34 cellular contexts compared by ENCODE assay signal in genomic region chr3:198022604-198023003, GRCh38.
"Had no signal": no experiment of that assay in that cellular context is flagged by ENCODE, and none has a peak within 500 bp of the region (broad histone marks: within the 10 kb centered on the region; RNA-seq: fewer than 3 reads in every experiment).

No MANE protein-coding gene starts in this region.

- H3K4me1 Mint-ChIP-seq: activated CD4-positive, alpha-beta memory T cell treated with anti-CD3 and anti-CD28 coated beads, Interleukin-2, amount 10 ng/mL, durations not matched to agents 7 days and 5 days; activated CD4-positive, alpha-beta T cell treated with anti-CD3 and anti-CD28 coated beads for 36 hours; activated CD4-positive, alpha-beta T cell treated with anti-CD3 and anti-CD28 coated beads, Interleukin-2, amount 10 ng/mL, durations not matched to agents 7 days and 5 days; activated CD8-positive, alpha-beta memory T cell treated with anti-CD3 and anti-CD28 coated beads, Interleukin-2, amount 10 ng/mL, durations not matched to agents 7 days and 5 days; activated naive CD4-positive, alpha-beta T cell treated with anti-CD3 and anti-CD28 coated beads, Interleukin-2, amount 10 ng/mL, durations not matched to agents 7 days and 5 days; activated naive CD4-positive, alpha-beta T cell treated with anti-CD3 and anti-CD28 coated beads, Interleukin-2, amount 50 U/mL, for 24 hours had no signal

- H3K27me3 Mint-ChIP-seq: activated CD4-positive, alpha-beta memory T cell treated with anti-CD3 and anti-CD28 coated beads, Interleukin-2, amount 10 ng/mL, durations not matched to agents 7 days and 5 days; activated CD4-positive, alpha-beta T cell treated with anti-CD3 and anti-CD28 coated beads for 36 hours; activated CD4-positive, alpha-beta T cell treated with anti-CD3 and anti-CD28 coated beads, Interleukin-2, amount 10 ng/mL, durations not matched to agents 7 days and 5 days; activated CD8-positive, alpha-beta memory T cell treated with anti-CD3 and anti-CD28 coated beads, Interleukin-2, amount 10 ng/mL, durations not matched to agents 7 days and 5 days; activated naive CD4-positive, alpha-beta T cell treated with anti-CD3 and anti-CD28 coated beads, Interleukin-2, amount 10 ng/mL, durations not matched to agents 7 days and 5 days; activated naive CD4-positive, alpha-beta T cell treated with anti-CD3 and anti-CD28 coated beads, Interleukin-2, amount 50 U/mL, for 24 hours; activated naive CD8-positive, alpha-beta T cell; activated T-cell treated with anti-CD3 and anti-CD28 coated beads, Interleukin-2, amount 50 U/mL, for 24 hours had no signal

- H3K36me3 Mint-ChIP-seq: activated CD8-positive, alpha-beta memory T cell treated with anti-CD3 and anti-CD28 coated beads, Interleukin-2, amount 10 ng/mL, durations not matched to agents 7 days and 5 days; activated naive CD4-positive, alpha-beta T cell treated with anti-CD3 and anti-CD28 coated beads, Interleukin-2, amount 10 ng/mL, durations not matched to agents 7 days and 5 days had no signal

- H3K4me3 ChIP-seq: adrenal gland, body of pancreas, breast epithelium had no signal

- ATAC-seq: activated CD4-positive, alpha-beta T cell treated with anti-CD3 and anti-CD28 coated beads for 36 hours; activated CD4-positive, CD25-positive, alpha-beta regulatory T cell treated with anti-CD3 and anti-CD28 coated beads, Interleukin-2, amount 50 U/mL, for 24 hours; activated CD8-positive, alpha-beta memory T cell treated with anti-CD3 and anti-CD28 coated beads, Interleukin-2, amount 10 ng/mL, durations not matched to agents 7 days and 5 days; activated CD8-positive, alpha-beta T cell treated with anti-CD3 and anti-CD28 coated beads, Interleukin-2, amount 10 ng/mL, durations not matched to agents 7 days and 5 days; body of pancreas had no signal

- H3K27ac Mint-ChIP-seq: activated CD4-positive, alpha-beta memory T cell treated with anti-CD3 and anti-CD28 coated beads, Interleukin-2, amount 10 ng/mL, durations not matched to agents 7 days and 5 days; activated CD4-positive, alpha-beta T cell treated with anti-CD3 and anti-CD28 coated beads for 36 hours; activated CD4-positive, alpha-beta T cell treated with anti-CD3 and anti-CD28 coated beads, Interleukin-2, amount 10 ng/mL, durations not matched to agents 7 days and 5 days; activated CD8-positive, alpha-beta memory T cell treated with anti-CD3 and anti-CD28 coated beads, Interleukin-2, amount 10 ng/mL, durations not matched to agents 7 days and 5 days; activated CD8-positive, alpha-beta T cell treated with anti-CD3 and anti-CD28 coated beads, Interleukin-2, amount 10 ng/mL, durations not matched to agents 7 days and 5 days; activated naive CD4-positive, alpha-beta T cell treated with anti-CD3 and anti-CD28 coated beads, Interleukin-2, amount 10 ng/mL, durations not matched to agents 7 days and 5 days; activated naive CD4-positive, alpha-beta T cell treated with anti-CD3 and anti-CD28 coated beads, Interleukin-2, amount 50 U/mL, for 24 hours; activated naive CD8-positive, alpha-beta T cell; activated T-cell treated with anti-CD3 and anti-CD28 coated beads, Interleukin-2, amount 50 U/mL, for 24 hours; activated T-helper 2 cell treated with anti-CD3 and anti-CD28 coated beads, Interferon-gamma antibody, Interleukin-2, Interleukin-4, amounts not matched to agents 10 μg/mL and 5 μg/mL and 100 μg/mL, durations not matched to agents 14 hours and 24 hours and 36 hours; T-helper 1 cell treated with Interleukin-12 subunit alpha and Interleukin-12 subunit beta and Interleukin-4 antibody, amounts not matched to agents 30 μg/mL and 1 μg/mL, for 36 hours; T-helper 2 cell treated with Interferon-gamma antibody and Interleukin-4, amounts not matched to agents 5 μg/mL and 100 μg/mL, for 36 hours had no signal

- H3K9me3 Mint-ChIP-seq: activated CD4-positive, alpha-beta memory T cell treated with anti-CD3 and anti-CD28 coated beads, Interleukin-2, amount 10 ng/mL, durations not matched to agents 7 days and 5 days; activated CD4-positive, alpha-beta T cell treated with anti-CD3 and anti-CD28 coated beads, Interleukin-2, amount 10 ng/mL, durations not matched to agents 7 days and 5 days; activated naive CD4-positive, alpha-beta T cell treated with anti-CD3 and anti-CD28 coated beads, Interleukin-2, amount 10 ng/mL, durations not matched to agents 7 days and 5 days; activated naive CD4-positive, alpha-beta T cell treated with anti-CD3 and anti-CD28 coated beads, Interleukin-2, amount 50 U/mL, for 24 hours; activated T-cell treated with anti-CD3 and anti-CD28 coated beads, Interleukin-2, amount 50 U/mL, for 24 hours; activated T-helper 2 cell treated with anti-CD3 and anti-CD28 coated beads, Interferon-gamma antibody, Interleukin-2, Interleukin-4, amounts not matched to agents 10 μg/mL and 5 μg/mL and 100 μg/mL, durations not matched to agents 14 hours and 24 hours and 36 hours; T-helper 1 cell treated with Interleukin-12 subunit alpha and Interleukin-12 subunit beta and Interleukin-4 antibody, amounts not matched to agents 30 μg/mL and 1 μg/mL, for 36 hours; T-helper 2 cell treated with Interferon-gamma antibody and Interleukin-4, amounts not matched to agents 5 μg/mL and 100 μg/mL, for 36 hours had no signal

- H3K27ac ChIP-seq: adrenal gland, body of pancreas, brain microvascular endothelial cell, breast epithelium, VCaP had no signal

- H3K36me3 ChIP-seq: adrenal gland, brain microvascular endothelial cell, breast epithelium had no signal

- H3K4me1 ChIP-seq: adrenal gland, body of pancreas, breast epithelium had no signal

- H3K9me3 ChIP-seq: adrenal gland, body of pancreas, breast epithelium had no signal

- DNase-seq: activated CD4-positive, alpha-beta memory T cell treated with anti-CD3 and anti-CD28 coated beads, Interleukin-2, amount 10 ng/mL, durations not matched to agents 7 days and 5 days; activated CD4-positive, alpha-beta T cell treated with anti-CD3 and anti-CD28 coated beads for 1 hour; activated CD4-positive, alpha-beta T cell treated with anti-CD3 and anti-CD28 coated beads for 36 hours; activated CD4-positive, alpha-beta T cell treated with anti-CD3 and anti-CD28 coated beads for 48 hours; activated CD4-positive, alpha-beta T cell treated with anti-CD3 and anti-CD28 coated beads, Interleukin-2, amount 10 ng/mL, durations not matched to agents 7 days and 5 days; activated CD4-positive, alpha-beta T cell treated with anti-CD3 and anti-CD28 coated beads, Interleukin-2, amount 50 U/mL, for 48 hours; activated CD4-positive, CD25-positive, alpha-beta regulatory T cell; activated CD8-positive, alpha-beta memory T cell treated with anti-CD3 and anti-CD28 coated beads for 24 hours; activated CD8-positive, alpha-beta memory T cell treated with anti-CD3 and anti-CD28 coated beads, Interleukin-2, amount 10 ng/mL, durations not matched to agents 7 days and 5 days; activated CD8-positive, alpha-beta memory T cell treated with anti-CD3 and anti-CD28 coated beads, Interleukin-2, amount 50 U/mL, for 48 hours; activated CD8-positive, alpha-beta T cell treated with anti-CD3 and anti-CD28 coated beads, Interleukin-2, amount 10 ng/mL, durations not matched to agents 7 days and 5 days; activated effector memory CD4-positive, alpha-beta T cell treated with Interleukin-2 at 50 U/mL for 16 hours; activated gamma-delta T cell; activated naive CD4-positive, alpha-beta T cell treated with anti-CD3 and anti-CD28 coated beads, Interleukin-2, amount 10 ng/mL, durations not matched to agents 7 days and 5 days; activated naive CD4-positive, alpha-beta T cell treated with Interleukin-2 at 50 U/mL for 16 hours; activated T-cell treated with anti-CD3 and anti-CD28 coated beads, Interleukin-2, amount 50 U/mL, for 24 hours; activated T-cell treated with anti-CD3 and anti-CD28 coated beads, Interleukin-2, amount 50 U/mL, for 48 hours; adrenal gland; amniotic stem cell; aorta; body of pancreas; brain microvascular endothelial cell; central memory CD4-positive, alpha-beta T cell; T-helper 1 cell; T-helper 2 cell; T-helper 9 cell had no signal

- H3K4me3 Mint-ChIP-seq: activated CD4-positive, alpha-beta memory T cell treated with anti-CD3 and anti-CD28 coated beads, Interleukin-2, amount 10 ng/mL, durations not matched to agents 7 days and 5 days; activated CD4-positive, alpha-beta T cell treated with anti-CD3 and anti-CD28 coated beads for 36 hours; activated CD4-positive, alpha-beta T cell treated with anti-CD3 and anti-CD28 coated beads, Interleukin-2, amount 10 ng/mL, durations not matched to agents 7 days and 5 days; activated CD8-positive, alpha-beta memory T cell treated with anti-CD3 and anti-CD28 coated beads, Interleukin-2, amount 10 ng/mL, durations not matched to agents 7 days and 5 days; activated CD8-positive, alpha-beta T cell treated with anti-CD3 and anti-CD28 coated beads, Interleukin-2, amount 10 ng/mL, durations not matched to agents 7 days and 5 days; activated naive CD4-positive, alpha-beta T cell treated with anti-CD3 and anti-CD28 coated beads, Interleukin-2, amount 10 ng/mL, durations not matched to agents 7 days and 5 days; activated naive CD4-positive, alpha-beta T cell treated with anti-CD3 and anti-CD28 coated beads, Interleukin-2, amount 50 U/mL, for 24 hours; activated naive CD8-positive, alpha-beta T cell; activated T-cell treated with anti-CD3 and anti-CD28 coated beads, Interleukin-2, amount 50 U/mL, for 24 hours; T-helper 1 cell treated with Interleukin-12 subunit alpha and Interleukin-12 subunit beta and Interleukin-4 antibody, amounts not matched to agents 30 μg/mL and 1 μg/mL, for 36 hours; T-helper 2 cell treated with Interferon-gamma antibody and Interleukin-4, amounts not matched to agents 5 μg/mL and 100 μg/mL, for 36 hours had no signal
